ENCODE assay signal across 9 cellular contexts in genomic region chr22:31272522-31273446, GRCh38. TPM values are rescaled to one million over a fixed set of nuclear protein-coding genes. Genes with fewer than 3 reads are reported as not detected.
DNase-seq lines count a peak whose midpoint lies in the region; ATAC-seq, FAIRE-seq and TF ChIP-seq lines count a peak whose summit lies in the region.
"Had no signal": no experiment of that assay in that cellular context is flagged by ENCODE, and none has a peak within 500 bp of the region (broad histone marks: within the 10 kb centered on the region; RNA-seq: fewer than 3 reads in every experiment).

No MANE protein-coding gene starts in this region.

- H3K27me3 ChIP-seq in AG04450 (ENCODE audit: control insufficient read depth, insufficient read depth, low read length), result no peaks in the 10 kb centered on the region

- H3K27ac ChIP-seq in AG04450 (ENCODE audit: low read depth, low read length), result no peak overlapping the region

- TF ChIP-seq CTCF in AG04450 (IDR thresholded peaks at IDR 0.05; ENCODE audit: low read depth, low read length) (peak; percentile 87), epithelial cell of proximal tubule (conservative IDR thresholded peaks at IDR 0.05; ENCODE audit: low read depth, low read length) (peak; percentile 88)

- CTCF ChIA-PET in AG04450 (lab: Charles Lee), result interaction anchor here (0.5 to 4.9 kb wide), 46 partner anchors 9 to 591 kb away, joined by 3 to 96 read pairs (median 6); partner anchors contain the start of genes LIMK2, PIK3IP1, RNF185 and SELENOM
- CTCF ChIA-PET in activated CD4-positive, alpha-beta memory T cell treated with anti-CD3 and anti-CD28 coated beads for 36 hours (lab: Charles Lee), result interaction anchor here (0.6 to 6.0 kb wide), 39 partner anchors 9 to 326 kb away, joined by 3 to 79 read pairs (median 6); partner anchors contain the start of genes LIMK2, PIK3IP1, RNF185 and SELENOM

- no peaks in the 10 kb centered on the region for H3K27me3 Mint-ChIP-seq in activated CD4-positive, alpha-beta memory T cell treated with anti-CD3 and anti-CD28 coated beads for 36 hours
- H3K27me3 Mint-ChIP-seq: natural killer cell treated with Interleukin-12 subunit alpha and Interleukin-12 subunit beta and Interleukin-15 and Interleukin-18, amount 100 ng/mL, for 72 hours had no signal

- no peaks in the 10 kb centered on the region for H3K9me3 Mint-ChIP-seq in activated CD4-positive, alpha-beta memory T cell treated with anti-CD3 and anti-CD28 coated beads for 36 hours
- H3K9me3 Mint-ChIP-seq: natural killer cell treated with Interleukin-12 subunit alpha and Interleukin-12 subunit beta and Interleukin-15 and Interleukin-18, amount 100 ng/mL, for 72 hours had no signal

- peak; percentile 92 for FAIRE-seq in GM12891 (lab: Jason Lieb, UNC)

- POLR2A ChIA-PET in AG04450 (lab: Yijun Ruan, JAX), result interaction anchor here (1.3 kb wide), 1 partner anchor 18 kb away, joined by 6 read pairs; no protein-coding TSS in a partner anchor
- POLR2A ChIA-PET in activated CD4-positive, alpha-beta memory T cell treated with anti-CD3 and anti-CD28 coated beads for 36 hours (lab: Charles Lee), result interaction anchor here (0.8 kb wide), 1 partner anchor 18 kb away, joined by 4 read pairs; no protein-coding TSS in a partner anchor

- peaks cover 44% of the 10 kb centered on the region for H3K36me3 Mint-ChIP-seq in activated CD4-positive, alpha-beta memory T cell treated with anti-CD3 and anti-CD28 coated beads for 36 hours

- no peak overlapping the region for H3K4me3 Mint-ChIP-seq in activated CD4-positive, alpha-beta memory T cell treated with anti-CD3 and anti-CD28 coated beads for 36 hours
- H3K4me3 Mint-ChIP-seq: natural killer cell treated with Interleukin-12 subunit alpha and Interleukin-12 subunit beta and Interleukin-15 and Interleukin-18, amount 100 ng/mL, for 72 hours had no signal

- peaks cover 24% of the 10 kb centered on the region for H3K4me1 Mint-ChIP-seq in activated CD4-positive, alpha-beta memory T cell treated with anti-CD3 and anti-CD28 coated beads for 36 hours (ENCODE audit: low read depth)

- intact Hi-C loops in activated CD4-positive, alpha-beta memory T cell treated with anti-CD3 and anti-CD28 coated beads for 36 hours (cut with micrococcal nuclease), result loop anchor here (2.0 to 10.0 kb wide), 3 partner anchors 35 to 328 kb away; partner anchors contain the start of gene LIMK2

- H3K4me3 ChIP-seq in AG04450 (ENCODE audit: low read depth, low read length) (no peak overlapping the region), epithelial cell of proximal tubule (ENCODE audit: low read depth, low read length) (no peak overlapping the region)

- H3K9me3 ChIP-seq in AG04450 (ENCODE audit: control insufficient read depth, insufficient read depth, low read length), result no peaks in the 10 kb centered on the region

- ATAC-seq in HG02885 (IDR thresholded peaks at IDR 0.05; ENCODE audit: poor library complexity, unreplicated experiment) (no peak), GM21786 (IDR thresholded peaks at IDR 0.05; ENCODE audit: unreplicated experiment) (no peak)

- H3K27ac Mint-ChIP-seq in activated CD4-positive, alpha-beta memory T cell treated with anti-CD3 and anti-CD28 coated beads for 36 hours, result peak overlapping the region; percentile 40

- DNase-seq in AG04450 (ENCODE audit: low read depth, low spot score) (peak; percentile 32), GM12891 (ENCODE audit: insufficient read length, low spot score) (peak; percentile 43), NCI-H2227 (lab: John Stamatoyannopoulos, UW; ENCODE audit: unreplicated experiment) (peak; percentile 69), epithelial cell of proximal tubule (ENCODE audit: low read depth) (no peak), mucosa of gallbladder (ENCODE audit: low spot score) (peak; percentile 60)
- peak; percentile 67 for DNase-seq in activated CD4-positive, alpha-beta memory T cell treated with anti-CD3 and anti-CD28 coated beads for 36 hours

- no peak for TF ChIP-seq POLR2A in GM12891 (IDR thresholded peaks at IDR 0.05; ENCODE audit: low read depth, low read length)

TF ChIP-seq in GM12891, 5 proteins besides CTCF, POLR2A, EP300 and RAD21:
- TF ChIP-seq SPI1 (IDR thresholded peaks at IDR 0.05; ENCODE audit: low read depth, low read length) (no peak), POLR2AphosphoS5 (IDR thresholded peaks at IDR 0.05; ENCODE audit: low read depth, low read length) (no peak), POU2F2 (IDR thresholded peaks at IDR 0.05; ENCODE audit: low read depth, low read length) (no peak), PAX5 (IDR thresholded peaks at IDR 0.05; ENCODE audit: insufficient read depth, low read length, severe bottlenecking) (no peak), TAF1 (IDR thresholded peaks at IDR 0.05; ENCODE audit: low read depth, low read length) (no peak)
TF ChIP-seq in GM12891: peak in this region for 0.

RNA-seq across cellular contexts. Expression of gene PIK3IP1, which starts 19.5 kb away (rescaled TPM):
- 23.3 and 23.8 TPM in 2 replicates for polyA plus RNA-seq in AG04450 (2011; rRNA removed)
- polyA minus RNA-seq in AG04450 (2011; rRNA and poly(A)+ RNA removed), result 15.6 and 22.2 TPM in 2 replicates
- 5.3 TPM for polyA plus RNA-seq in GM12891 (2012; ENCODE audit: low read depth, missing spikeins)
- total RNA-seq in activated CD4-positive, alpha-beta memory T cell treated with anti-CD3 and anti-CD28 coated beads for 36 hours, result 10 to 100 TPM; 18.8 to 19.1 TPM
- total RNA-seq in epithelial cell of proximal tubule, result 2.6 and 11.8 TPM in 2 replicates
- total RNA-seq in mucosa of gallbladder, result 48.0 TPM
